13 cellular contexts compared by ENCODE assay signal in the genomic region with DNA sequence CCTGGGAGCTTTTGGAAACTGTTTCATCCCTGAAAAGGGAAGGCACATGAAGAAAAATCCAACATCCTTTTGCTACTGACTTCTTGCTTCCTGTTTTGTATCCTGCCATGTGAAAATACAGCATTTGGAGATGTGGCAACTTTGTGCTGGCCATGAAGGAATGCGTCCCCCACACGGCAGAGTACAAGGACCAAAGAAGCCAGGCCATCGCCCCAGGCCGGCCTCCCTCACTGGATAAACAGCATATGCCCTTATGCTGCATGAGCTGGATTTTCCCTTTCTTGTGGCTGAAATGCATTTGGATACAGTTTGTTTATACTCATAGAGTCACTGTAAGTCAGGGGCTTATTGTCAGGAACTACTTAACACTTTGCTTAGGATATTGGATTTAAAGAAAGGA. TPM values are rescaled to one million over a fixed set of nuclear protein-coding genes. Genes with fewer than 3 reads are reported as not detected.
"Had no signal": no experiment of that assay in that cellular context is flagged by ENCODE, and none has a peak within 500 bp of the region (broad histone marks: within the 10 kb centered on the region; RNA-seq: fewer than 3 reads in every experiment).

No MANE protein-coding gene starts in this region.

- DNase-seq: activated CD4-positive, alpha-beta T cell treated with anti-CD3 and anti-CD28 coated beads for 1 hour; activated naive CD4-positive, alpha-beta T cell treated with anti-CD3 and anti-CD28 coated beads, Interleukin-2, amount 10 ng/mL, durations not matched to agents 7 days and 5 days; amygdala; body of pancreas; caudate nucleus; stimulated activated CD4-positive, alpha-beta T cell treated with anti-CD3 and anti-CD28 coated beads, Interleukin-1b, Interleukin-23, amount 100 ng/mL, for 48 hours; stimulated activated naive CD8-positive, alpha-beta T cell treated with anti-CD3 and anti-CD28 coated beads, Interleukin-15, amount 100 ng/mL, for 72 hours; SW 1271; T-helper 9 cell had no signal

- H3K4me3 Mint-ChIP-seq: activated naive CD4-positive, alpha-beta T cell treated with anti-CD3 and anti-CD28 coated beads, Interleukin-2, amount 10 ng/mL, durations not matched to agents 7 days and 5 days; neural progenitor cell; type B pancreatic cell had no signal

- H3K9me3 Mint-ChIP-seq: activated naive CD4-positive, alpha-beta T cell treated with anti-CD3 and anti-CD28 coated beads, Interleukin-2, amount 10 ng/mL, durations not matched to agents 7 days and 5 days; neural progenitor cell; stimulated activated naive CD8-positive, alpha-beta T cell treated with anti-CD3 and anti-CD28 coated beads, Interleukin-15, amount 100 ng/mL, for 72 hours; type B pancreatic cell had no signal

- H3K27me3 Mint-ChIP-seq: activated naive CD4-positive, alpha-beta T cell treated with anti-CD3 and anti-CD28 coated beads, Interleukin-2, amount 10 ng/mL, durations not matched to agents 7 days and 5 days; stimulated activated naive CD8-positive, alpha-beta T cell treated with anti-CD3 and anti-CD28 coated beads, Interleukin-15, amount 100 ng/mL, for 72 hours; type B pancreatic cell had no signal

- H3K27me3 ChIP-seq: body of pancreas, esophagus muscularis mucosa, neural progenitor cell had no signal

- H3K9me3 ChIP-seq: body of pancreas, esophagus muscularis mucosa had no signal

- H3K4me3 ChIP-seq: body of pancreas, esophagus muscularis mucosa, neural progenitor cell had no signal

- H3K36me3 ChIP-seq: neural progenitor cell had no signal

- H3K27ac Mint-ChIP-seq: activated naive CD4-positive, alpha-beta T cell treated with anti-CD3 and anti-CD28 coated beads, Interleukin-2, amount 10 ng/mL, durations not matched to agents 7 days and 5 days; neural progenitor cell; type B pancreatic cell had no signal

- H3K27ac ChIP-seq: body of pancreas, esophagus muscularis mucosa, neural progenitor cell had no signal

- ATAC-seq: body of pancreas; sciatic nerve; stimulated activated naive CD8-positive, alpha-beta T cell treated with anti-CD3 and anti-CD28 coated beads, Interleukin-15, amount 100 ng/mL, for 72 hours had no signal

RNA-seq across cellular contexts. Expression of a gene that starts 5.5 kb away (rescaled TPM):
- total RNA-seq: body of pancreas had no signal
